In genomic region chr11:122811721-122812120, GRCh38 we compare ENCODE assay signal across 26 cellular contexts. TPM values are rescaled to one million over a fixed set of nuclear protein-coding genes. Genes with fewer than 3 reads are reported as not detected.
DNase-seq lines count a peak whose midpoint lies in the region; ATAC-seq and TF ChIP-seq lines count a peak whose summit lies in the region.
"Had no signal": no experiment of that assay in that cellular context is flagged by ENCODE, and none has a peak within 500 bp of the region (broad histone marks: within the 10 kb centered on the region; RNA-seq: fewer than 3 reads in every experiment).

No MANE protein-coding gene starts in this region.

- no peak overlapping the region for H3K4me2 ChIP-seq in GM23248 (ENCODE audit: unreplicated experiment)
- no peak overlapping the region for H3K4me2 ChIP-seq in mesendoderm (ENCODE audit: low read length)
- H3K4me2 ChIP-seq: A549 had no signal

- no peak overlapping the region for H3K4me3 Mint-ChIP-seq in CD8-positive, alpha-beta T cell
- H3K4me3 Mint-ChIP-seq in T-cell = no peak overlapping the region
- no peak overlapping the region for H3K4me3 Mint-ChIP-seq in activated CD4-positive, alpha-beta T cell treated with anti-CD3 and anti-CD28 coated beads, Interleukin-2, amount 10 ng/mL, durations not matched to agents 7 days and 5 days

- H3K56ac ChIP-seq in mesendoderm (ENCODE audit: low read length) = no peak overlapping the region

- no peaks in the 10 kb centered on the region for H3K9me3 Mint-ChIP-seq in CD8-positive, alpha-beta T cell
- H3K9me3 Mint-ChIP-seq in T-cell = no peaks in the 10 kb centered on the region
- no peaks in the 10 kb centered on the region for H3K9me3 Mint-ChIP-seq in activated CD4-positive, alpha-beta T cell treated with anti-CD3 and anti-CD28 coated beads, Interleukin-2, amount 10 ng/mL, durations not matched to agents 7 days and 5 days
- H3K9me3 Mint-ChIP-seq: CD8-positive, alpha-beta memory T cell had no signal

- intact Hi-C loops in CD8-positive, alpha-beta T cell (cut with DNase I, micrococcal nuclease) = no loop called here

- H4K5ac ChIP-seq in mesendoderm (ENCODE audit: low read length) = no peak overlapping the region

- no peak for TF ChIP-seq CTCF in CD8-positive, alpha-beta T cell (IDR thresholded peaks at IDR 0.05)

- H3K27ac ChIP-seq in CD8-positive, alpha-beta T cell (ENCODE audit: low read depth, low read length) = no peak overlapping the region
- H3K27ac ChIP-seq in GM23248 (no peak overlapping the region), mesendoderm (ENCODE audit: low read depth, low read length) (no peak overlapping the region)
- H3K27ac ChIP-seq: A549, RWPE1 had no signal

- H3K9me3 ChIP-seq in CD8-positive, alpha-beta T cell (ENCODE audit: low read length) = no peaks in the 10 kb centered on the region
- H3K9me3 ChIP-seq in GM23248 (ENCODE audit: low read depth) = no peaks in the 10 kb centered on the region
- H3K9me3 ChIP-seq: A549 had no signal

- ATAC-seq in CD8-positive, alpha-beta T cell = no peak
- ATAC-seq in T-cell (replicated peaks in 1 of 4) = no peak
- ATAC-seq: A549, Panc1 had no signal

- POLR2A ChIA-PET in CD8-positive, alpha-beta T cell (lab: Charles Lee) = no interaction called here
- POLR2A ChIA-PET in T-cell (lab: Charles Lee) = no interaction called here
- POLR2A ChIA-PET in activated CD4-positive, alpha-beta T cell treated with anti-CD3 and anti-CD28 coated beads, Interleukin-2, amount 10 ng/mL, durations not matched to agents 7 days and 5 days (lab: Charles Lee) = no interaction called here

- H4K20me1 ChIP-seq in GM23248 (ENCODE audit: insufficient read depth) = no peaks in the 10 kb centered on the region

- no peaks in the 10 kb centered on the region for H3K79me2 ChIP-seq in GM23248 (ENCODE audit: insufficient read depth)
- H3K79me2 ChIP-seq in mesendoderm (ENCODE audit: control insufficient read depth, insufficient read depth, low read length) = no peaks in the 10 kb centered on the region

- no peak overlapping the region for H3K4me3 ChIP-seq in CD8-positive, alpha-beta T cell (ENCODE audit: low read depth, low read length)
- H3K4me3 ChIP-seq in GM23248 = no peak overlapping the region
- no peak overlapping the region for H3K4me3 ChIP-seq in mesendoderm (ENCODE audit: low read length)
- H3K4me3 ChIP-seq: A549 had no signal

- no peak overlapping the region for H2AK5ac ChIP-seq in mesendoderm (ENCODE audit: low read length)

- H3K27ac Mint-ChIP-seq in CD8-positive, alpha-beta T cell = peak overlapping the region; percentile 82
- H3K27ac Mint-ChIP-seq in T-cell = peak overlapping the region; percentile 66 to 73
- H3K27ac Mint-ChIP-seq in activated CD4-positive, alpha-beta T cell treated with anti-CD3 and anti-CD28 coated beads, Interleukin-2, amount 10 ng/mL, durations not matched to agents 7 days and 5 days = no peak overlapping the region

- no peak overlapping the region for H4K8ac ChIP-seq in mesendoderm (ENCODE audit: low read depth, low read length)

- DNase-seq in CD8-positive, alpha-beta T cell = no peak
- DNase-seq in GM23248 (peak; percentile 39), T-cell (no peak), mesendoderm (no peak), DMS 273 (lab: John Stamatoyannopoulos, UW; ENCODE audit: unreplicated experiment) (no peak)
- no peak for DNase-seq in activated T-cell treated with anti-CD3 and anti-CD28 coated beads, Interleukin-2, amount 50 U/mL, for 48 hours
- no peak for DNase-seq in activated CD4-positive, alpha-beta T cell treated with anti-CD3 and anti-CD28 coated beads, Interleukin-2, amount 10 ng/mL, durations not matched to agents 7 days and 5 days
- no peak for DNase-seq in stimulated activated CD4-positive, alpha-beta T cell treated with anti-CD3 and anti-CD28 coated beads, Interleukin-4, amount 100 ng/mL, for 1 hour
- DNase-seq: C1 segment of cervical spinal cord; Calu3; CD8-positive, alpha-beta memory T cell; DMS153; DND-41; H7; NCI-H1092 treated with DMSO at 0.1 percent for 48 hours; NCI-H1436; NCI-H187; NCI-H2081 treated with DMSO at 0.1 percent for 48 hours; NCI-H2171; NCI-H226; NCI-H510A; NCI-H69; SHP77 had no signal

- H2BK5ac ChIP-seq in mesendoderm (ENCODE audit: low read length) = no peak overlapping the region

- H3K9ac ChIP-seq in GM23248 (no peak overlapping the region), mesendoderm (ENCODE audit: low read length) (no peak overlapping the region)

- no peaks in the 10 kb centered on the region for H3K27me3 Mint-ChIP-seq in CD8-positive, alpha-beta T cell (ENCODE audit: low read depth)
- no peaks in the 10 kb centered on the region for H3K27me3 Mint-ChIP-seq in T-cell
- H3K27me3 Mint-ChIP-seq in activated CD4-positive, alpha-beta T cell treated with anti-CD3 and anti-CD28 coated beads, Interleukin-2, amount 10 ng/mL, durations not matched to agents 7 days and 5 days = no peaks in the 10 kb centered on the region
- H3K27me3 Mint-ChIP-seq: CD8-positive, alpha-beta memory T cell had no signal

- H3F3A ChIP-seq in GM23248 (ENCODE audit: insufficient read depth) = peaks cover 20% of the 10 kb centered on the region; the same call in 1 of the 2 replicates

- no peak overlapping the region for H3K18ac ChIP-seq in mesendoderm (ENCODE audit: low read length)

- no peak overlapping the region for H2AFZ ChIP-seq in GM23248

- no peak overlapping the region for H3K23ac ChIP-seq in mesendoderm (ENCODE audit: low read length)

- H3K9me2 ChIP-seq in GM23248 (ENCODE audit: insufficient read depth) = no peaks in the 10 kb centered on the region

- 72 to 75% methylated on average over 2 of the region's 2 CpGs for WGBS in GM23248 (ENCODE audit: low coverage in 1 of 2, low lambda C conversion rate in 2 of 2, missing lambda C conversion rate in 2 of 2), 2 experiments
- no CpG with 5 or more reads among the region's 2 CpGs for WGBS in mesendoderm (ENCODE audit: extremely low coverage, insufficient coverage, low lambda C conversion rate)

- peaks cover 61% of the 10 kb centered on the region for H3K4me1 Mint-ChIP-seq in CD8-positive, alpha-beta T cell (ENCODE audit: low read depth)
- H3K4me1 Mint-ChIP-seq in T-cell = peaks cover 38 to 54% (median 43%) of the 10 kb centered on the region in 3 donors
- H3K4me1 Mint-ChIP-seq in activated CD4-positive, alpha-beta T cell treated with anti-CD3 and anti-CD28 coated beads, Interleukin-2, amount 10 ng/mL, durations not matched to agents 7 days and 5 days = peaks cover 24% of the 10 kb centered on the region

- H3K79me1 ChIP-seq in mesendoderm (ENCODE audit: low read length) = no peaks in the 10 kb centered on the region

- H2BK15ac ChIP-seq in mesendoderm (replicated peaks; ENCODE audit: low read depth) = peak overlapping the region; percentile 36

- H3K27me3 ChIP-seq in CD8-positive, alpha-beta T cell (ENCODE audit: insufficient read depth, low read length) = no peaks in the 10 kb centered on the region
- H3K27me3 ChIP-seq in GM23248 (replicated peaks; ENCODE audit: insufficient read depth) (no peaks in the 10 kb centered on the region), mesendoderm (ENCODE audit: insufficient read depth, low read length, poor library complexity) (no peaks in the 10 kb centered on the region)

- H3K36me3 Mint-ChIP-seq in CD8-positive, alpha-beta T cell = peaks cover 42% of the 10 kb centered on the region
- H3K36me3 Mint-ChIP-seq in T-cell = peaks cover 32% of the 10 kb centered on the region
- peaks cover 5% of the 10 kb centered on the region for H3K36me3 Mint-ChIP-seq in activated CD4-positive, alpha-beta T cell treated with anti-CD3 and anti-CD28 coated beads, Interleukin-2, amount 10 ng/mL, durations not matched to agents 7 days and 5 days (ENCODE audit: low read depth)

- no peak overlapping the region for H3K4ac ChIP-seq in mesendoderm (ENCODE audit: low read depth, low read length)

- no peak overlapping the region for H2BK120ac ChIP-seq in mesendoderm (ENCODE audit: low read depth, low read length)

- CTCF ChIA-PET in CD8-positive, alpha-beta T cell (lab: Charles Lee) = interaction anchor here (1.4 to 11.6 kb wide), 2 partner anchors 43 to 209 kb away, joined by 3 to 191 read pairs; no protein-coding TSS in a partner anchor
- CTCF ChIA-PET in T-cell (lab: Charles Lee) = no interaction called here
- CTCF ChIA-PET in activated CD4-positive, alpha-beta T cell treated with anti-CD3 and anti-CD28 coated beads, Interleukin-2, amount 10 ng/mL, durations not matched to agents 7 days and 5 days (lab: Charles Lee) = no interaction called here

- H3K4me1 ChIP-seq in CD8-positive, alpha-beta T cell (ENCODE audit: insufficient read depth, low read length) = peaks cover 41% of the 10 kb centered on the region
- peaks cover 24% of the 10 kb centered on the region for H3K4me1 ChIP-seq in GM23248 (ENCODE audit: insufficient read depth)
- H3K4me1 ChIP-seq in mesendoderm (ENCODE audit: control insufficient read depth, low read depth, low read length) = peaks cover 4% of the 10 kb centered on the region
- H3K4me1 ChIP-seq: A549 had no signal

- in situ Hi-C loops in GM23248 (cut with MboI) = no loop called here

- H3K36me3 ChIP-seq in CD8-positive, alpha-beta T cell (ENCODE audit: insufficient read depth, low read length) = no peaks in the 10 kb centered on the region
- H3K36me3 ChIP-seq in GM23248 (ENCODE audit: low read depth) (peaks cover 3% of the 10 kb centered on the region; the same call in 1 of the 2 replicates), mesendoderm (ENCODE audit: control insufficient read depth, insufficient read depth, low read length) (no peaks in the 10 kb centered on the region)

RNA-seq across cellular contexts. Expression of gene CRTAM, which starts 26.6 kb away (rescaled TPM):
- total RNA-seq in CD8-positive, alpha-beta T cell = 10 to 100 TPM; 31.7 to 36.1 TPM
- not detected in 2 replicates for total RNA-seq in GM23248 (2014; rRNA removed; shearing (Covaris generic))
- not detected in 2 replicates for polyA plus RNA-seq in GM23248 (2016; fragmentation: Nextera tagmentation; extraction: Ambion mirVana)
- 10 to 100 TPM in 2 of 5 donors, 1 to 10 TPM in 3; 3.1 to 12.1 (median 8.8) TPM for total RNA-seq in T-cell
- polyA plus RNA-seq in mesendoderm (2013, experiment 1 of 2) = 0.31 TPM
- 0.45 TPM for polyA plus RNA-seq in mesendoderm (2013, experiment 2 of 2)
- under 1 TPM; 0.25 TPM for total RNA-seq in activated CD4-positive, alpha-beta T cell treated with anti-CD3 and anti-CD28 coated beads, Interleukin-2, amount 10 ng/mL, durations not matched to agents 7 days and 5 days
- total RNA-seq: Calu3 had no signal
